Comparison of ENCODE assay signal across 18 cellular contexts in the genomic region with DNA sequence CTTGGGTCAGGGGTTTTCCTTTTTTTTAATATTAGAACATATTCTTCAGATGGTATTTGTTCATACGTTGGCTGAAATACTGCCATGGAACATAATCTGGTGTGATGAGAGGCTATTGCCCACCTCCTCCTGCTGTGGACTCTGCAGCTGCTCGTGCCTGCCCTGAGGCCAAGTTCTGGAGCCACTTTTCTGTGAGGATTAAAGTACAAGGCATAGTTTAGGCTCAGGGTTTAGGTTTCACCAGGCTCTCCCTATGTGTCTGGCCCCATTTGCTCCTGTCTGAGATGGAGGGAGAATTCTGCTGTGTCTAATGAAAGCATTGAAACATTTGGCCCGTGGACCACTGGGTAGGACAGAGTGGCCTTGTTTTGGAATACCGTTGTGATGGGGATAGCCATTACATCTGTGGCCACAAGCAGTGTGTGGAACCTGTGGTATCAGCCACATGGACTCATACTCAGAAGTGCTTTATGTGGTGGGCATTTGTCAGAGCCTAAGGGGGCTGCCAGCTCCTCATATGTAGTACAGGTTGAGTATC. TPM values are rescaled to one million over a fixed set of nuclear protein-coding genes. Genes with fewer than 3 reads are reported as not detected.
DNase-seq lines count a peak whose midpoint lies in the region; ATAC-seq, FAIRE-seq and TF ChIP-seq lines count a peak whose summit lies in the region.
"Had no signal": no experiment of that assay in that cellular context is flagged by ENCODE, and none has a peak within 500 bp of the region (broad histone marks: within the 10 kb centered on the region; RNA-seq: fewer than 3 reads in every experiment).

No MANE protein-coding gene starts in this region.

- ATAC-seq in HepG2 = no peak
- no peak for ATAC-seq in right lobe of liver

- no peak overlapping the region for H3K4me3 ChIP-seq in HepG2 (replicated peaks in 1 of 3; ENCODE audit: insufficient read depth in 1 of 3, low read depth in 2 of 3, low read length in 3 of 3)
- no peak overlapping the region for H3K4me3 ChIP-seq in right lobe of liver
- H3K4me3 ChIP-seq in SJCRH30 = peak overlapping the region; percentile 75; the same call in 1 of the 2 replicates
- H3K4me3 ChIP-seq in Karpas-422 (ENCODE audit: low read length) = no peak overlapping the region
- H3K4me3 ChIP-seq in lower leg skin (ENCODE audit: low read depth, poor library complexity, severe bottlenecking) = no peak overlapping the region
- H3K4me3 ChIP-seq: PC-9, SJSA1 had no signal

- FAIRE-seq in HepG2 (lab: Jason Lieb, UNC) = no peak
- FAIRE-seq: HTR-8/SVneo had no signal

- DNase-seq in HepG2 (ENCODE audit: low spot score) (no peak), right lobe of liver (no peak), SJCRH30 (peak; percentile 92 to 95), neural crest cell (ENCODE audit: low read depth, low spot score) (no peak), Karpas-422 (no peak), T-helper 1 cell (no peak), lower leg skin (ENCODE audit: low spot score in 2 of 2) (no peak)
- DNase-seq: Caco-2, HCEC 1CT, NCI-H146, NCI-H2081 treated with DMSO at 0.1 percent for 48 hours, NCI-H510A, NCI-H82, PC-9 had no signal

- H3K4me2 ChIP-seq in HepG2 (ENCODE audit: low read depth, low read length) (0 out of 2 replicates have a peak overlapping the region, but pooled peaks have one; percentile 11), Karpas-422 (ENCODE audit: low read depth, low read length, poor library complexity, severe bottlenecking) (no peak overlapping the region)
- H3K4me2 ChIP-seq: PC-9 had no signal

- intact Hi-C loops in HepG2 (cut with micrococcal nuclease; ENCODE audit: unreplicated experiment) (no loop called here), right lobe of liver (cut with DNase I) (no loop called here), lower leg skin (cut with DNase I; ENCODE audit: low total_unique reads) (no loop called here)

- TF ChIP-seq POLR2A in HepG2 (IDR thresholded peaks at IDR 0.05; ENCODE audit: insufficient read depth in 1 of 2, low read depth in 2 of 2, low read length in 2 of 2) (no peak), right lobe of liver (IDR thresholded peaks at IDR 0.05) (no peak), lower leg skin (IDR thresholded peaks at IDR 0.05) (no peak)

- no peak overlapping the region for H3K27ac Mint-ChIP-seq in neural crest cell (ENCODE audit: unreplicated experiment)

- H3K4me1 ChIP-seq in HepG2 (ENCODE audit: insufficient read depth, low read length) = peaks cover 53% of the 10 kb centered on the region
- H3K4me1 ChIP-seq in right lobe of liver = peaks cover 0 to 32% (median 12%) of the 10 kb centered on the region in 4 donors
- peaks cover 24% of the 10 kb centered on the region for H3K4me1 ChIP-seq in SJCRH30
- H3K4me1 ChIP-seq in Karpas-422 (ENCODE audit: low read length) = peaks cover 26% of the 10 kb centered on the region
- H3K4me1 ChIP-seq: Caco-2 had no signal

- no peak for TF ChIP-seq RAD21 in HepG2 (CRISPR knock-in tag; IDR thresholded peaks at IDR 0.05)

- H3K27me3 ChIP-seq in HepG2 (ENCODE audit: control insufficient read depth in 1 of 2, insufficient read depth in 2 of 2, low read length in 2 of 2) = no peaks in the 10 kb centered on the region; a peak in 1 of 5 replicates
- H3K27me3 ChIP-seq in right lobe of liver = no peaks in the 10 kb centered on the region
- H3K27me3 ChIP-seq in SJCRH30 = no peaks in the 10 kb centered on the region
- no peaks in the 10 kb centered on the region for H3K27me3 ChIP-seq in Karpas-422 (ENCODE audit: low read length)
- H3K27me3 ChIP-seq: SJSA1 had no signal

- no TSS peak for BruUV-seq in HepG2 (replicated peaks; lab: Mats Ljungman, UMichigan)

- H3K4me1 Mint-ChIP-seq in neural crest cell = peaks cover 39% of the 10 kb centered on the region

- no peaks in the 10 kb centered on the region for H3K9me3 Mint-ChIP-seq in neural crest cell

- H3K9ac ChIP-seq in HepG2 (ENCODE audit: insufficient read depth, low read depth, low read length) (no peak overlapping the region), Karpas-422 (ENCODE audit: low read length) (no peak overlapping the region)

- H3K79me2 ChIP-seq in HepG2 (ENCODE audit: insufficient read depth, low read length) (peaks cover 100% of the 10 kb centered on the region), Karpas-422 (ENCODE audit: low read length) (peaks cover 99% of the 10 kb centered on the region)

- no peak for TF ChIP-seq CTCF in HepG2 (CRISPR knock-in tag; IDR thresholded peaks at IDR 0.05)
- no peak for TF ChIP-seq CTCF in right lobe of liver (IDR thresholded peaks at IDR 0.05)
- TF ChIP-seq CTCF in neural crest cell (conservative IDR thresholded peaks at IDR 0.05) = no peak
- TF ChIP-seq CTCF in lower leg skin (IDR thresholded peaks at IDR 0.05) = no peak

- H3K36me3 ChIP-seq in HepG2 (replicated peaks in 1 of 2; ENCODE audit: control insufficient read depth in 1 of 2, insufficient read depth in 2 of 2, low read length in 2 of 2) (peaks cover 16 to 61% of the 10 kb centered on the region in 2 experiments), right lobe of liver (peaks cover 0 to 7% (median 0%) of the 10 kb centered on the region in 4 donors), SJCRH30 (peaks cover 45% of the 10 kb centered on the region), Karpas-422 (ENCODE audit: insufficient read depth, low read length) (peaks cover 57% of the 10 kb centered on the region; the same call in 1 of the 2 replicates)

- H3K9me3 ChIP-seq in HepG2 (ENCODE audit: low read length) (no peaks in the 10 kb centered on the region), right lobe of liver (no peaks in the 10 kb centered on the region), SJCRH30 (replicated peaks) (no peaks in the 10 kb centered on the region), Karpas-422 (ENCODE audit: low read length) (no peaks in the 10 kb centered on the region)
- H3K9me3 ChIP-seq: Caco-2, SJSA1 had no signal

- no peak for TF ChIP-seq EP300 in HepG2 (IDR thresholded peaks at IDR 0.05; ENCODE audit: low read depth in 2 of 2, low read length in 2 of 2)
- no peak for TF ChIP-seq EP300 in HepG2 (CRISPR knock-in tag; IDR thresholded peaks at IDR 0.05; ENCODE audit: borderline replicate concordance)

- H3K27me3 Mint-ChIP-seq in neural crest cell (ENCODE audit: low read depth) = no peaks in the 10 kb centered on the region

- H3K36me3 Mint-ChIP-seq in neural crest cell (ENCODE audit: low read depth) = peaks cover 14% of the 10 kb centered on the region

- WGBS in HepG2 (ENCODE audit: low lambda C conversion rate) = 90% methylated on average over 4 of the region's 4 CpGs
- WGBS in right lobe of liver (ENCODE audit: insufficient coverage, low coverage, low lambda C conversion rate, missing lambda C conversion rate) = 74% methylated on average over 2 of the region's 4 CpGs
- 80 to 87% methylated on average over 4 of the region's 4 CpGs for WGBS in lower leg skin, 2 donors

- peak overlapping the region; percentile 32 for H3K4me3 Mint-ChIP-seq in neural crest cell

- H3K9me2 ChIP-seq in Karpas-422 (replicated peaks; ENCODE audit: insufficient read depth, low read length) = no peaks in the 10 kb centered on the region

- H2AFZ ChIP-seq in HepG2 (ENCODE audit: low read length) (no peak overlapping the region), Karpas-422 (ENCODE audit: low read length) (no peak overlapping the region)
- H2AFZ ChIP-seq: PC-9 had no signal

- POLR2A ChIA-PET in HepG2 (lab: Yijun Ruan, JAX) = no interaction called here

- in situ Hi-C loops in HepG2 (cut with HindIII; ENCODE audit: extremely low pct_ligation_motif_present, low pct_unique_long_range_greater_than_20kb) = no loop called here

- H4K20me1 ChIP-seq in HepG2 (ENCODE audit: insufficient read depth, low read length) (peaks cover 56% of the 10 kb centered on the region), Karpas-422 (ENCODE audit: insufficient read depth, low read depth, low read length) (peaks cover 38% of the 10 kb centered on the region)

- CTCF ChIA-PET in HepG2 (lab: Yijun Ruan, JAX; ENCODE audit: low intra/inter-chr PET ratio, low total read pairs) = no interaction called here

- H3K27ac ChIP-seq in HepG2 (ENCODE audit: extremely low read length, insufficient read depth, low read length) (no peak overlapping the region), right lobe of liver (no peak overlapping the region), SJCRH30 (peak overlapping the region; percentile 57), Karpas-422 (ENCODE audit: low read length) (no peak overlapping the region)
- H3K27ac ChIP-seq: C4-2B, HL-60, PC-9, SJSA1 had no signal

RNA-seq across cellular contexts. Expression of a gene that starts 5.9 kb away (rescaled TPM):
- 88.9 and 90.3 TPM in 2 replicates for total RNA-seq in HepG2 (2016; rRNA removed; fragmentation: Illumina TruSeq; extraction: Trizol)
- 14.5 and 15.0 TPM in 2 replicates for total RNA-seq in HepG2 (2016; cell fraction: cytosol; rRNA removed; fragmentation: Illumina TruSeq; extraction: Trizol; ENCODE audit: low read depth)
- 82.7 and 90.1 TPM in 2 replicates for total RNA-seq in HepG2 (2016; cell fraction: insoluble cytoplasmic fraction; rRNA removed; fragmentation: Illumina TruSeq; extraction: Trizol)
- 49.2 and 50.7 TPM in 2 replicates for total RNA-seq in HepG2 (2016; cell fraction: membrane; rRNA removed; fragmentation: Illumina TruSeq; extraction: Trizol)
- 48.4 and 54.7 TPM in 2 replicates for total RNA-seq in HepG2 (2016; cell fraction: nucleus; rRNA removed; fragmentation: Illumina TruSeq; extraction: Trizol)
- polyA plus RNA-seq in HepG2 (2011; rRNA removed) = 73.4 and 77.7 TPM in 2 replicates
- 83.3 and 106 TPM in 2 replicates for polyA plus RNA-seq in HepG2 (2011; cell fraction: cytosol; rRNA removed)
- 69.3 and 70.9 TPM in 2 replicates for polyA plus RNA-seq in HepG2 (2011; cell fraction: nucleus; rRNA removed)
- 57.7 and 65.4 TPM in 2 replicates for polyA plus RNA-seq in HepG2 (2012)
- 15.1 and 16.9 TPM in 2 replicates for polyA plus RNA-seq in HepG2 (2016; cell fraction: cytosol; fragmentation: Illumina TruSeq; extraction: Trizol; ENCODE audit: low read depth)
- 96.1 and 98.5 TPM in 2 replicates for polyA plus RNA-seq in HepG2 (2016; cell fraction: insoluble cytoplasmic fraction; fragmentation: Illumina TruSeq; extraction: Trizol; ENCODE audit: low read depth)
- polyA plus RNA-seq in HepG2 (2016; cell fraction: membrane; fragmentation: Illumina TruSeq; extraction: Trizol; ENCODE audit: low read depth) = 36.1 and 39.8 TPM in 2 replicates
- polyA plus RNA-seq in HepG2 (2016; cell fraction: nucleus; fragmentation: Illumina TruSeq; extraction: Trizol; ENCODE audit: insufficient read depth, low read depth) = 90.6 and 97.4 TPM in 2 replicates
- 73.1 and 84.7 TPM in 2 replicates for polyA minus RNA-seq in HepG2 (2011; rRNA and poly(A)+ RNA removed; ENCODE audit: low replicate concordance)
- 32.4 and 32.5 TPM in 2 replicates for polyA minus RNA-seq in HepG2 (2011; cell fraction: cytosol; rRNA and poly(A)+ RNA removed)
- polyA minus RNA-seq in HepG2 (2011; cell fraction: nucleus; rRNA and poly(A)+ RNA removed) = 39.9 and 43.4 TPM in 2 replicates
- 10 to 100 TPM; 15.8 to 36.8 (median 20.7) TPM for total RNA-seq in right lobe of liver
- 68.3 and 74.8 TPM in 2 replicates for total RNA-seq in SJCRH30 (2014; rRNA removed; shearing (Covaris generic))
- total RNA-seq in neural crest cell = 44.5 and 46.2 TPM in 2 replicates
- 47.9 and 80.2 TPM in 2 replicates for total RNA-seq in Karpas-422 (2014; rRNA removed; shearing (Covaris generic); ENCODE audit: low replicate concordance)
- 10 to 100 TPM; 72.3 to 94.7 (median 87.0) TPM for total RNA-seq in lower leg skin

RNA-seq across cellular contexts. Expression of a gene that starts 20.4 kb away (rescaled TPM):
- total RNA-seq in HepG2 (2016; rRNA removed; fragmentation: Illumina TruSeq; extraction: Trizol) (0.15 and 0.29 TPM in 2 replicates), right lobe of liver (under 1 TPM in 5 of 6 experiments, not detected in 1; 0.22 to 0.46 (median 0.27) TPM), neural crest cell (0.80 and 0.96 TPM in 2 replicates), lower leg skin (1 to 10 TPM in 3 of 4 donors, under 1 TPM in 1; 0.97 to 3.8 (median 2.5) TPM)
- total RNA-seq in HepG2 (2016; cell fraction: cytosol; rRNA removed; fragmentation: Illumina TruSeq; extraction: Trizol; ENCODE audit: low read depth) = 0.09 and 0.10 TPM in 2 replicates
- total RNA-seq in HepG2 (2016; cell fraction: insoluble cytoplasmic fraction; rRNA removed; fragmentation: Illumina TruSeq; extraction: Trizol) = 0.16 and 0.32 TPM in 2 replicates
- 0.03 and 0.10 TPM in 2 replicates for total RNA-seq in HepG2 (2016; cell fraction: membrane; rRNA removed; fragmentation: Illumina TruSeq; extraction: Trizol)
- 0.31 and 0.34 TPM in 2 replicates for total RNA-seq in HepG2 (2016; cell fraction: nucleus; rRNA removed; fragmentation: Illumina TruSeq; extraction: Trizol)
- 0.26 and 0.46 TPM in 2 replicates for polyA plus RNA-seq in HepG2 (2011; rRNA removed)
- 0.07 and 0.17 TPM in 2 replicates for polyA plus RNA-seq in HepG2 (2011; cell fraction: cytosol; rRNA removed)
- 1.3 and 2.2 TPM in 2 replicates for polyA plus RNA-seq in HepG2 (2011; cell fraction: nucleus; rRNA removed)
- polyA plus RNA-seq in HepG2 (2012) = 0.49 and 0.50 TPM in 2 replicates
- polyA plus RNA-seq in HepG2 (2016; cell fraction: cytosol; fragmentation: Illumina TruSeq; extraction: Trizol; ENCODE audit: low read depth) = 0.02 TPM in 1 of 2 replicates, not detected in the other
- 0.11 and 0.14 TPM in 2 replicates for polyA plus RNA-seq in HepG2 (2016; cell fraction: insoluble cytoplasmic fraction; fragmentation: Illumina TruSeq; extraction: Trizol; ENCODE audit: low read depth)
- 0.06 and 0.08 TPM in 2 replicates for polyA plus RNA-seq in HepG2 (2016; cell fraction: membrane; fragmentation: Illumina TruSeq; extraction: Trizol; ENCODE audit: low read depth)
- polyA plus RNA-seq in HepG2 (2016; cell fraction: nucleus; fragmentation: Illumina TruSeq; extraction: Trizol; ENCODE audit: insufficient read depth, low read depth) = 0.44 and 0.70 TPM in 2 replicates
- polyA minus RNA-seq in HepG2 (2011; rRNA and poly(A)+ RNA removed; ENCODE audit: low replicate concordance) = 0.10 and 0.33 TPM in 2 replicates
- 0.09 TPM in 1 of 2 replicates, not detected in the other for polyA minus RNA-seq in HepG2 (2011; cell fraction: cytosol; rRNA and poly(A)+ RNA removed)
- 0.64 and 0.87 TPM in 2 replicates for polyA minus RNA-seq in HepG2 (2011; cell fraction: nucleus; rRNA and poly(A)+ RNA removed)
- total RNA-seq in SJCRH30 (2014; rRNA removed; shearing (Covaris generic)) = 2.3 and 3.0 TPM in 2 replicates
- total RNA-seq in Karpas-422 (2014; rRNA removed; shearing (Covaris generic); ENCODE audit: low replicate concordance) = 0.07 and 0.78 TPM in 2 replicates

Comparison
In these comparisons a context has a peak if more than half of its experiments do, and no peak if none do; other contexts are left out.
1. DNase-seq: peak in SJCRH30 (2 of 2); none in HepG2 (single experiment), right lobe of liver (0 of 3), neural crest cell (single experiment), Karpas-422 (single experiment), T-helper 1 cell (0 of 5) and lower leg skin (0 of 2).